In the genomic region with DNA sequence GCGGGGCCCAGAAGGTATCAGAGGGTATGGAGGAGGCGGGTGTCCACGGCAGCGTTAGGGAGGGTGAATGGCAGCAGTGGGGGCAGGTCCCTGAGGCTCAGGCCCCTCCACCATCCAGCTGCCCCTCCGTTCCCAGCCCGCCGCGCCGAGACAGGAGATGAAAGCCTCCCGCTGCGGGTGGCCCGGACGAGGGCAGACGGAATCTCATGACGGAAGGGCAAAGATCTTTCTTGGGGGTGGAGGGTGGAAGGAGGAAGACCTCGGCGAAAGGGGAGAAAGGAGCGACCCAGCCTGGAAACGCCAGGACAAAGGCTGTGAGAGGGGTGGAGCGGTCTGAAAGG, we compare ENCODE assay signal across 8 cellular contexts. TPM values are rescaled to one million over a fixed set of nuclear protein-coding genes. Genes with fewer than 3 reads are reported as not detected.
DNase-seq lines count a peak whose midpoint lies in the region; ATAC-seq and TF ChIP-seq lines count a peak whose summit lies in the region.

No MANE protein-coding gene starts in this region.

- H3K9ac ChIP-seq in ES-I3 (ENCODE audit: low read depth, low read length) = peak overlapping the region; percentile 79

- H3K9me3 ChIP-seq in ES-I3 (ENCODE audit: control insufficient read depth, insufficient read depth, low read length) = no peaks in the 10 kb centered on the region
- H3K9me3 ChIP-seq in sigmoid colon = no peaks in the 10 kb centered on the region

- peak; percentile 11 for ATAC-seq in GM21515 (IDR thresholded peaks at IDR 0.05; ENCODE audit: unreplicated experiment)

- H3K27ac ChIP-seq in sigmoid colon = peak overlapping the region; percentile 50 to 77 (median 71)

- H3K36me3 ChIP-seq in ES-I3 (ENCODE audit: insufficient read depth, low read length) (peaks cover 4% of the 10 kb centered on the region; the same call in 1 of the 2 replicates), sigmoid colon (no peaks in the 10 kb centered on the region)

- no peak for TF ChIP-seq EP300 in sigmoid colon (IDR thresholded peaks at IDR 0.05)

- WGBS in sigmoid colon, 2 donors = 0% methylated on average over 20 of the region's 20 CpGs

- no peak for TF ChIP-seq POLR2A in sigmoid colon (IDR thresholded peaks at IDR 0.05)

- H3K27ac Mint-ChIP-seq in glutamatergic neuron (ENCODE audit: unreplicated experiment) = peak overlapping the region; percentile 98

- intact Hi-C loops in sigmoid colon (cut with DNase I) = loop anchor here (2.0 kb wide), 1 partner anchor 14 kb away; a partner anchor contains a TSS

- H3K4me1 Mint-ChIP-seq in glutamatergic neuron (ENCODE audit: low read depth, unreplicated experiment) = peaks cover 27% of the 10 kb centered on the region

- H3K9me3 Mint-ChIP-seq in glutamatergic neuron (ENCODE audit: unreplicated experiment) = peaks cover 22% of the 10 kb centered on the region

- H3K4me3 Mint-ChIP-seq in glutamatergic neuron (ENCODE audit: unreplicated experiment) = peak overlapping the region; percentile 94

- H3K4me3 ChIP-seq in Jurkat, Clone E6-1 (ENCODE audit: low read length) = peak overlapping the region; percentile 90
- peak overlapping the region; percentile 50 to 76 (median 70) for H3K4me3 ChIP-seq in sigmoid colon

- peaks cover 16% of the 10 kb centered on the region; the same call in 1 of the 2 replicates for H3K4me1 ChIP-seq in ES-I3 (ENCODE audit: insufficient read depth, low read length)
- H3K4me1 ChIP-seq in sigmoid colon = peaks cover 0 to 32% (median 22%) of the 10 kb centered on the region in 4 donors

- TF ChIP-seq CTCF in glutamatergic neuron (IDR thresholded peaks at IDR 0.05; ENCODE audit: partially characterized antibody, unreplicated experiment) (no peak), sigmoid colon (IDR thresholded peaks at IDR 0.05) (no peak)

- DNase-seq in Jurkat, Clone E6-1 (ENCODE audit: low read depth, low spot score) = no peak
- DNase-seq in activated T-cell treated with anti-CD3 and anti-CD28 coated beads, Interleukin-2, amount 50 U/mL, for 48 hours = peak; percentile 75 to 76
- DNase-seq in glutamatergic neuron (peak; percentile 49), sigmoid colon (no peak), SW 1271 (lab: John Stamatoyannopoulos, UW) (no peak), GDM1 (lab: John Stamatoyannopoulos, UW) (no peak)

- H3K27me3 ChIP-seq in sigmoid colon = no peaks in the 10 kb centered on the region

- H3K27me3 Mint-ChIP-seq in glutamatergic neuron (ENCODE audit: unreplicated experiment) = peaks cover 15% of the 10 kb centered on the region

- peaks cover 5% of the 10 kb centered on the region for H3K36me3 Mint-ChIP-seq in glutamatergic neuron (ENCODE audit: unreplicated experiment)

RNA-seq across cellular contexts. Expression of a gene that starts 0.4 kb away (rescaled TPM):
- polyA plus RNA-seq in Jurkat, Clone E6-1 (2012; ENCODE audit: insufficient read depth, insufficient read length) = 103 TPM
- 782 TPM for total RNA-seq in glutamatergic neuron (ENCODE audit: unreplicated experiment)
- 10 to 100 TPM in 2 of 4 donors, 1 to 10 TPM in 2; 7.8 to 23.5 (median 10.7) TPM for total RNA-seq in sigmoid colon
- polyA plus RNA-seq in sigmoid colon = 10 to 100 TPM; 14.8 to 71.3 (median 19.8) TPM

RNA-seq across cellular contexts. Expression of a gene that starts 14.6 kb away (rescaled TPM):
- 21.8 TPM for polyA plus RNA-seq in Jurkat, Clone E6-1 (2012; ENCODE audit: insufficient read depth, insufficient read length)
- total RNA-seq in glutamatergic neuron (ENCODE audit: unreplicated experiment) = 6.4 TPM
- 10 to 100 TPM in 1 of 4 donors, 1 to 10 TPM in 3; 2.4 to 18.3 (median 6.6) TPM for total RNA-seq in sigmoid colon
- 10 to 100 TPM; 14.4 to 19.2 (median 16.6) TPM for polyA plus RNA-seq in sigmoid colon

RNA-seq across cellular contexts. Expression of a gene that starts 14.7 kb away (rescaled TPM):
- polyA plus RNA-seq in Jurkat, Clone E6-1 (2012; ENCODE audit: insufficient read depth, insufficient read length) = 2.8 TPM
- 0.83 TPM for total RNA-seq in glutamatergic neuron (ENCODE audit: unreplicated experiment)
- total RNA-seq in sigmoid colon = 10 to 100 TPM in 1 of 4 donors, 1 to 10 TPM in 3; 1.4 to 10.2 (median 4.3) TPM
- 1 to 10 TPM in 1 of 3 donors, under 1 TPM in 2; 0.44 to 1.4 (median 0.60) TPM for polyA plus RNA-seq in sigmoid colon

RNA-seq across cellular contexts. Expression of a gene that starts 27.9 kb away (rescaled TPM):
- polyA plus RNA-seq in Jurkat, Clone E6-1 (2012; ENCODE audit: insufficient read depth, insufficient read length) = 9.1 TPM
- total RNA-seq in glutamatergic neuron (ENCODE audit: unreplicated experiment) (6.4 TPM), sigmoid colon (1 to 10 TPM; 4.6 to 8.2 (median 6.3) TPM)
- polyA plus RNA-seq in sigmoid colon = 1 to 10 TPM; 2.1 to 5.1 (median 2.4) TPM

Comparison
In these comparisons a context has a peak if more than half of its experiments do, and no peak if none do; other contexts are left out.
1. DNase-seq: peak in activated T-cell treated with anti-CD3 and anti-CD28 coated beads, Interleukin-2, amount 50 U/mL, for 48 hours (2 of 2) and glutamatergic neuron (single experiment); none in Jurkat, Clone E6-1 (single experiment), sigmoid colon (single experiment), SW 1271 (0 of 2) and GDM1 (single experiment).
2. RNA of a gene that starts 0.4 kb away (total RNA-seq): 782 TPM in glutamatergic neuron (single experiment); 7.8 to 23.5 TPM in sigmoid colon; every median in the first group is over 10 times any median in the second.